Comparison of ENCODE assay signal across 27 cellular contexts in genomic region chr4:132228676-132229075, GRCh38.
"Had no signal": no experiment of that assay in that cellular context is flagged by ENCODE, and none has a peak within 500 bp of the region (broad histone marks: within the 10 kb centered on the region; RNA-seq: fewer than 3 reads in every experiment).

No MANE protein-coding gene starts in this region.

- DNase-seq: stimulated activated CD4-positive, alpha-beta T cell treated with anti-CD3 and anti-CD28 coated beads, Interleukin-2, amount 100 ng/mL, for 48 hours; stimulated activated CD4-positive, alpha-beta T cell treated with anti-CD3 and anti-CD28 coated beads, Interleukin-4, amount 100 ng/mL, for 1 hour; stimulated activated CD4-positive, alpha-beta T cell treated with anti-CD3 and anti-CD28 coated beads, Interleukin-4, amount 100 ng/mL, for 24 hours; stimulated activated CD4-positive, alpha-beta T cell treated with anti-CD3 and anti-CD28 coated beads, Interleukin-4, amount 100 ng/mL, for 4 hours; stimulated activated CD8-positive, alpha-beta memory T cell treated with anti-CD3 and anti-CD28 coated beads, Interleukin-4, amount 100 ng/mL, for 48 hours; stimulated activated naive B cell treated with anti-CD40 and anti-IgM and Interleukin-4, amounts not matched to agents 10 μg/mL and 1 μg/mL and 100 μg/mL, for 72 hours; stimulated activated naive CD4-positive, alpha-beta T cell; stimulated activated naive CD4-positive, alpha-beta T cell treated with Interleukin-2 at 50 U/mL for 16 hours; stimulated activated naive CD8-positive, alpha-beta T cell treated with anti-CD3 and anti-CD28 coated beads, Interleukin-15, amount 100 ng/mL, for 72 hours; stimulated activated naive CD8-positive, alpha-beta T cell treated with anti-CD3 and anti-CD28 coated beads, Interleukin-15, Interleukin-2, amounts not matched to agents 100 U/mL and 50 U/mL, for 24 hours; stomach; substantia nigra; testis; thyroid gland; tibial artery; transverse colon; trophoblast cell; upper lobe of left lung; upper lobe of right lung; uterus had no signal

- ATAC-seq: stimulated activated effector memory CD8-positive, alpha-beta T cell treated with anti-CD3 and anti-CD28 coated beads, Interleukin-12 subunit alpha, Interleukin-12 subunit beta, amount 100 ng/mL, for 72 hours; stimulated activated memory B cell treated with anti-CD40 and anti-IgM and Interleukin-4, amounts not matched to agents 10 μg/mL and 1 μg/mL and 100 μg/mL, for 72 hours; stimulated activated naive B cell treated with anti-CD40 and anti-IgM and Interleukin-4, amounts not matched to agents 10 μg/mL and 1 μg/mL and 100 μg/mL, for 72 hours; stimulated activated naive CD8-positive, alpha-beta T cell treated with anti-CD3 and anti-CD28 coated beads, Interleukin-15, amount 100 ng/mL, for 72 hours; stimulated activated naive CD8-positive, alpha-beta T cell treated with anti-CD3 and anti-CD28 coated beads, Interleukin-15, Interleukin-2, amounts not matched to agents 100 U/mL and 50 U/mL, for 24 hours; upper lobe of right lung had no signal

- H3K27me3 ChIP-seq: stomach, suprapubic skin, testis, thyroid gland, tibial artery, tibial nerve, transverse colon, upper lobe of left lung, upper lobe of right lung, uterus, vagina had no signal

- H3K4me3 ChIP-seq: stomach, suprapubic skin, testis, thoracic aorta, thyroid gland, tibial artery, tibial nerve, transverse colon, upper lobe of left lung, upper lobe of right lung, uterus, vagina had no signal

- H3K4me1 ChIP-seq: stomach, suprapubic skin, testis, thyroid gland, tibial artery, tibial nerve, transverse colon, upper lobe of left lung, upper lobe of right lung, uterus, vagina had no signal

- FAIRE-seq: urothelium cell line had no signal

- H3K27ac ChIP-seq: stomach, suprapubic skin, testis, thoracic aorta, thyroid gland, tibial artery, tibial nerve, transverse colon, upper lobe of left lung, upper lobe of right lung, uterus, vagina had no signal

- H3K9me3 ChIP-seq: testis, thoracic aorta, thyroid gland, tibial artery, upper lobe of left lung, upper lobe of right lung, uterus, vagina had no signal

- H3K36me3 ChIP-seq: stomach, suprapubic skin, thoracic aorta, thyroid gland, tibial artery, tibial nerve, transverse colon, upper lobe of left lung, upper lobe of right lung, uterus, vagina had no signal
